In the genomic region with DNA sequence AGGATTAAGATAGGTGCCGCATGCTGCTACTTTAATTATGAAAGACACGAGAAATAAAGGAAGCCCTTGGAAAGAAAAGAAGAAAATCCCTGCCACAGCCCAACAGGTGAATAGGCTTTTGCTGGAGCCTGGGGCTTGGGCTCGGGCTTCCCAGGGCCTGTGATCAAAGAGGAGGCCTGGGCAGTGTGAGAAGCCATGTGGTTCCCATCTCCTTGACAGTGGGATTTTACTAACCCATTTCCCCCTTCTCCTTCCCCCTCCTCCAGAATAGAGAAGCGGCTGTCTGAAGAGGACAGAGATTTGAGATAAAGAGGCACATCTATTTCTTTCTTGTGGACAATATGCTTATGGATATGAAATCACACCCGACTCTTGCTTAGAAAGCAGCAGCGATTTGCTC, we compare ENCODE assay signal across 31 cellular contexts.
"Had no signal": no experiment of that assay in that cellular context is flagged by ENCODE, and none has a peak within 500 bp of the region (broad histone marks: within the 10 kb centered on the region; RNA-seq: fewer than 3 reads in every experiment).

No MANE protein-coding gene starts in this region.

- H3K27ac ChIP-seq: left ventricle myocardium inferior, pancreas, prostate gland, skin epidermis, stomach, testis, thyroid gland, transverse colon, upper lobe of left lung had no signal

- H3K4me3 Mint-ChIP-seq: immature natural killer cell; naive thymus-derived CD4-positive, alpha-beta T cell; natural killer cell treated with Interleukin-12 subunit alpha and Interleukin-12 subunit beta and Interleukin-15 and Interleukin-18, amount 100 ng/mL, for 72 hours; neural crest cell; stimulated activated naive B cell treated with anti-CD40 and anti-IgM and Interleukin-4, amounts not matched to agents 10 μg/mL and 1 μg/mL and 100 μg/mL, for 72 hours had no signal

- H3K36me3 Mint-ChIP-seq: immature natural killer cell; stimulated activated naive B cell treated with anti-CD40 and anti-IgM and Interleukin-4, amounts not matched to agents 10 μg/mL and 1 μg/mL and 100 μg/mL, for 72 hours had no signal

- ATAC-seq: left colon; mucosa of descending colon; naive thymus-derived CD4-positive, alpha-beta T cell; natural killer cell treated with Interleukin-12 subunit alpha and Interleukin-12 subunit beta and Interleukin-15 and Interleukin-18, amount 100 ng/mL, for 72 hours; pancreas; right cardiac atrium; sciatic nerve; stimulated activated naive B cell treated with anti-CD40 and anti-IgM and Interleukin-4, amounts not matched to agents 10 μg/mL and 1 μg/mL and 100 μg/mL, for 72 hours; stimulated activated naive CD8-positive, alpha-beta T cell treated with anti-CD3 and anti-CD28 coated beads, Interleukin-15, Interleukin-2, amounts not matched to agents 100 U/mL and 50 U/mL, for 24 hours had no signal

- H3K27ac Mint-ChIP-seq: immature natural killer cell; naive thymus-derived CD4-positive, alpha-beta T cell; natural killer cell treated with Interleukin-12 subunit alpha and Interleukin-12 subunit beta and Interleukin-15 and Interleukin-18, amount 100 ng/mL, for 72 hours; stimulated activated naive B cell treated with anti-CD40 and anti-IgM and Interleukin-4, amounts not matched to agents 10 μg/mL and 1 μg/mL and 100 μg/mL, for 72 hours had no signal

- H3K4me3 ChIP-seq: left ventricle myocardium inferior, lung, mucosa of descending colon, pancreas, prostate gland, skin epidermis, stomach, testis, thyroid gland, transverse colon, upper lobe of left lung had no signal

- H3K36me3 ChIP-seq: left ventricle myocardium inferior, pancreas, prostate gland, stomach, thyroid gland, transverse colon, upper lobe of left lung had no signal

- H3K27me3 ChIP-seq: testis, thyroid gland, transverse colon, upper lobe of left lung had no signal

- FAIRE-seq: islet of Langerhans, kidney, pancreas had no signal

- DNase-seq: hypothalamus; immature natural killer cell; kidney; left colon; left ventricle myocardium inferior; mesendoderm; midbrain; mucosa of descending colon; naive thymus-derived CD4-positive, alpha-beta T cell; pancreas; posterior cingulate gyrus; retina; right cardiac atrium; stimulated activated CD4-positive, alpha-beta T cell treated with anti-CD3 and anti-CD28 coated beads, Interleukin-12 subunit alpha, Interleukin-12 subunit beta, amount 100 ng/mL, for 4 hours; stimulated activated CD4-positive, alpha-beta T cell treated with anti-CD3 and anti-CD28 coated beads, Interleukin-15, amount 100 ng/mL, for 24 hours; stimulated activated CD4-positive, alpha-beta T cell treated with anti-CD3 and anti-CD28 coated beads, Interleukin-2, amount 100 ng/mL, for 24 hours; stimulated activated CD4-positive, alpha-beta T cell treated with anti-CD3 and anti-CD28 coated beads, Interleukin-4, amount 100 ng/mL, for 1 hour; stimulated activated naive B cell treated with anti-CD40 and anti-IgM and Interleukin-4, amounts not matched to agents 10 μg/mL and 1 μg/mL and 100 μg/mL, for 72 hours; stimulated activated naive CD8-positive, alpha-beta T cell treated with anti-CD3 and anti-CD28 coated beads, Interleukin-15, Interleukin-2, amounts not matched to agents 100 U/mL and 50 U/mL, for 24 hours; stomach; testis; thyroid gland; transverse colon; upper lobe of left lung had no signal

- H3K4me1 ChIP-seq: left ventricle myocardium inferior, pancreas, prostate gland, stomach, testis, thyroid gland, transverse colon, upper lobe of left lung had no signal

- H3K9me3 ChIP-seq: left ventricle myocardium inferior, mucosa of descending colon, pancreas, prostate gland, stomach, testis, thyroid gland, transverse colon, upper lobe of left lung had no signal

- H3K4me1 Mint-ChIP-seq: neural crest cell had no signal
